In genomic region chr21:43362928-43363314, GRCh38 we compare ENCODE assay signal across 10 cellular contexts.
DNase-seq lines count a peak whose midpoint lies in the region; ATAC-seq and TF ChIP-seq lines count a peak whose summit lies in the region.
"Had no signal": no experiment of that assay in that cellular context is flagged by ENCODE, and none has a peak within 500 bp of the region (broad histone marks: within the 10 kb centered on the region; RNA-seq: fewer than 3 reads in every experiment).

No MANE protein-coding gene starts in this region.

- peak overlapping the region; percentile 72 for H3K27ac ChIP-seq in parathyroid adenoma

- no peak overlapping the region for H2AFZ ChIP-seq in parathyroid adenoma

- no peak for TF ChIP-seq CTCF in parathyroid adenoma (IDR thresholded peaks at IDR 0.05)

- DNase-seq in GF-D8 (lab: John Stamatoyannopoulos, UW): peak; percentile 24
- DNase-seq in OCI-M1 (lab: John Stamatoyannopoulos, UW): peak; percentile 88
- peak; percentile 49 for DNase-seq in central memory CD4-positive, alpha-beta T cell
- no peak for DNase-seq in NCI-H187 treated with DMSO at 0.1 percent for 48 hours (lab: John Stamatoyannopoulos, UW)
- no peak for DNase-seq in NCI-H524 (lab: John Stamatoyannopoulos, UW)
- DNase-seq: cortex of kidney had no signal

- no peak for ATAC-seq in HG02798 (IDR thresholded peaks at IDR 0.05; ENCODE audit: poor library complexity, unreplicated experiment)
- no peak for ATAC-seq in HG03108 (IDR thresholded peaks at IDR 0.05; ENCODE audit: unreplicated experiment)

- no peaks in the 10 kb centered on the region for H3K36me3 ChIP-seq in parathyroid adenoma (ENCODE audit: control insufficient read depth, insufficient read depth, low read length)
- H3K36me3 ChIP-seq: uterus had no signal

- no peak overlapping the region for H3K9ac ChIP-seq in parathyroid adenoma

- H3K4me3 ChIP-seq in parathyroid adenoma (ENCODE audit: low read depth, low read length): no peak overlapping the region
- H3K4me3 ChIP-seq: uterus had no signal

- H3K9me3 ChIP-seq in parathyroid adenoma (ENCODE audit: control insufficient read depth, low read length): no peaks in the 10 kb centered on the region
- H3K9me3 ChIP-seq: uterus had no signal

- no peaks in the 10 kb centered on the region for H3K79me2 ChIP-seq in parathyroid adenoma

- peaks cover 7% of the 10 kb centered on the region for H3K4me1 ChIP-seq in parathyroid adenoma
- H3K4me1 ChIP-seq: uterus had no signal

- no peak overlapping the region for H3K4me2 ChIP-seq in parathyroid adenoma (ENCODE audit: low read length)

- no peaks in the 10 kb centered on the region for H3K27me3 ChIP-seq in parathyroid adenoma (ENCODE audit: control insufficient read depth, insufficient read depth, low read length)
- H3K27me3 ChIP-seq: uterus had no signal

Comparison
In these comparisons a context has a peak if more than half of its experiments do, and no peak if none do; other contexts are left out.
1. DNase-seq: peak in GF-D8 (single experiment), OCI-M1 (single experiment) and central memory CD4-positive, alpha-beta T cell (single experiment); none in NCI-H187 treated with DMSO at 0.1 percent for 48 hours (single experiment) and NCI-H524 (0 of 2).